Comparison of ENCODE assay signal across 8 cellular contexts in the genomic region with DNA sequence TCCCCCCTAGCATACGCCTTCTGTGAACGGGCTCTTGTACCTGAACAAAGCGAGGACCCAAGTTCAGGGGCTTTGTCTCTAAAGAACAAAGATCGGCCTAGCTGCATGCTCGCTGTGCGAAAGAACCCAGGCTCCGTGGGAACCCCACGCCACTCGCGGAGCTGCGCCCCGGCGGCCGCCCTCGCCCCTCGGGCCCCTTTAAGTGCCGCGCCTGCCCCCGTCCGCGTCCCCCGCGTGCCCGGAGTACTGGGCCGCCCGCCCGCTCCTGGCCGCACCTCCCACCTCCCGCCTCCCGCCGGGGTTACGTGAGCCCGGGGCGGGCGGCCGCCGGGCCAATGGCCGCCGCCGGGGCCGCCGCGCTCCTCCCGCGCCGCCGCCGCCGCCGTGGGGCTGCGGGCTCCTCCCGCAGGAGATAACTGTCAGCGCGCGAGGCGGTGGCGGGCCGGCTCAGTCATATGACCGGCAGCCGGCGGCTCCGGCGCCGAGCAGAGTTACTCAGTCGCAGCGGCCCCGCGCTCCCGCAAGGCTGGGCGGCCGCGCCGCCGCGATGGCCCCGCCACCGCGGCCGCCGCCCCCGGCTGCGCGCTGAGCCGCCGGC. TPM values are rescaled to one million over a fixed set of nuclear protein-coding genes. Genes with fewer than 3 reads are reported as not detected.
DNase-seq lines count a peak whose midpoint lies in the region; ATAC-seq and TF ChIP-seq lines count a peak whose summit lies in the region.

FNIP2 (plus strand) TSS at position 450 of the 598 bp plus-strand sequence. CDS start 187 bp downstream, outside the sequence.

- H3K4me3 ChIP-seq in iPS-11a (ENCODE audit: low read depth, low read length) (peak within 1 kb of the TSS; percentile 84), gastrocnemius medialis (peak within 1 kb of the TSS; percentile 78 to 95 (median 86))

- H3K36me3 Mint-ChIP-seq in brain: no peaks in the 10 kb centered on the region

- H3K27ac Mint-ChIP-seq in brain: peak within 1 kb of the TSS; percentile 94 to 99 (median 97)

- H3K9me3 Mint-ChIP-seq in brain: no peaks in the 10 kb centered on the region

- TF ChIP-seq POLR2A in GM15510 (IDR thresholded peaks at IDR 0.05; ENCODE audit: borderline replicate concordance, extremely low read depth, insufficient read length) (peak; percentile 43), gastrocnemius medialis (IDR thresholded peaks at IDR 0.05) (peak; percentile 83 to 86)

- intact Hi-C loops in gastrocnemius medialis (cut with DNase I; ENCODE audit: low total_unique reads): loop anchor here (1.0 to 5.0 kb wide), 3 partner anchors 45 to 96 kb away; partner anchors contain the start of genes ETFDH and PPID

- no peaks in the 10 kb centered on the region for H3K9me3 ChIP-seq in gastrocnemius medialis

- DNase-seq in NCI-H128 (lab: John Stamatoyannopoulos, UW; ENCODE audit: unreplicated experiment): peak; percentile 13
- peak; percentile 42 for DNase-seq in T1000 (lab: John Stamatoyannopoulos, UW)
- peak; percentile 74 to 83 for DNase-seq in gastrocnemius medialis
- no peak for DNase-seq in NK-92 (lab: John Stamatoyannopoulos, UW; ENCODE audit: unreplicated experiment)

- H3K4me1 ChIP-seq in gastrocnemius medialis: peaks cover 38 to 46% of the 10 kb centered on the region in 2 donors

- in situ Hi-C loops in gastrocnemius medialis (cut with MboI; ENCODE audit: low sequenced_read_pairs in 4 of 4): no loop called here

- peaks cover 13% of the 10 kb centered on the region for H3K27me3 Mint-ChIP-seq in brain

- H3K36me3 ChIP-seq in gastrocnemius medialis: no peaks in the 10 kb centered on the region

- peak within 1 kb of the TSS; percentile 99 for H3K4me3 Mint-ChIP-seq in brain

- TF ChIP-seq CTCF in brain (conservative IDR thresholded peaks at IDR 0.05): no peak
- TF ChIP-seq CTCF in gastrocnemius medialis (IDR thresholded peaks at IDR 0.05 in 4 of 5, conservative IDR thresholded peaks at IDR 0.05 in 1 of 5): no peak

- H3K4me1 Mint-ChIP-seq in brain: peaks cover 59% of the 10 kb centered on the region

- H3K27me3 ChIP-seq in gastrocnemius medialis: no peaks in the 10 kb centered on the region

- ATAC-seq in HG02642 (IDR thresholded peaks at IDR 0.05; ENCODE audit: poor library complexity, unreplicated experiment) (peak; percentile 86), gastrocnemius medialis (peak; percentile 82 to 87)

- H3K27ac ChIP-seq in gastrocnemius medialis: peak within 1 kb of the TSS; percentile 91 to 97 (median 95)

RNA-seq across cellular contexts. Expression of gene FNIP2, which starts in this region (rescaled TPM):
- 6.8 TPM for polyA plus RNA-seq in brain (ENCODE audit: insufficient read depth, low read depth, low replicate concordance)
- 10 to 100 TPM in 3 of 4 donors, 1 to 10 TPM in 1; 9.9 to 32.8 (median 22.2) TPM for total RNA-seq in gastrocnemius medialis
